Comparison of ENCODE assay signal across 24 cellular contexts in genomic region chr9:112582863-112583262, GRCh38.
"Had no signal": no experiment of that assay in that cellular context is flagged by ENCODE, and none has a peak within 500 bp of the region (broad histone marks: within the 10 kb centered on the region; RNA-seq: fewer than 3 reads in every experiment).

No MANE protein-coding gene starts in this region.

- H3K27ac ChIP-seq: adrenal gland, SK-N-MC had no signal

- H3K9me3 ChIP-seq: adrenal gland had no signal

- DNase-seq: activated CD4-positive, alpha-beta T cell treated with anti-CD3 and anti-CD28 coated beads for 4 hours; activated CD8-positive, alpha-beta memory T cell treated with anti-CD3 and anti-CD28 coated beads, Interleukin-2, amount 50 U/mL, for 4 hours; activated CD8-positive, alpha-beta T cell treated with anti-CD3 and anti-CD28 coated beads for 36 hours; activated naive CD4-positive, alpha-beta T cell treated with anti-CD3 and anti-CD28 coated beads, Interleukin-2, amount 50 U/mL, for 16 hours; activated naive CD8-positive, alpha-beta T cell treated with anti-CD3 and anti-CD28 coated beads, Interleukin-2, amount 10 ng/mL, durations not matched to agents 7 days and 5 days; adrenal gland; anterior cingulate cortex; cerebellar nuclear complex; NCI-H1092; NCI-H1417; NCI-H1930; NCI-H2171 treated with DMSO at 0.1 percent for 48 hours; NCI-H345; NCI-H510A; NCI-H526 treated with DMSO at 0.1 percent for 48 hours; OCI-M1; RPMI8226; T-cell; T-helper 2 cell; T1000 had no signal

- H3K27me3 Mint-ChIP-seq: activated CD8-positive, alpha-beta T cell treated with anti-CD3 and anti-CD28 coated beads for 36 hours; activated naive CD8-positive, alpha-beta T cell treated with anti-CD3 and anti-CD28 coated beads, Interleukin-2, amount 10 ng/mL, durations not matched to agents 7 days and 5 days; T-cell had no signal

- H3K27ac Mint-ChIP-seq: activated CD8-positive, alpha-beta T cell treated with anti-CD3 and anti-CD28 coated beads for 36 hours; activated naive CD8-positive, alpha-beta T cell treated with anti-CD3 and anti-CD28 coated beads, Interleukin-2, amount 10 ng/mL, durations not matched to agents 7 days and 5 days; T-cell had no signal

- H3K36me3 ChIP-seq: adrenal gland had no signal

- ATAC-seq: activated CD4-positive, CD25-positive, alpha-beta regulatory T cell treated with anti-CD3 and anti-CD28 coated beads, Interleukin-2, amount 50 U/mL, for 24 hours; activated CD8-positive, alpha-beta T cell treated with anti-CD3 and anti-CD28 coated beads for 36 hours; Panc1; Right ventricle myocardium inferior; T-cell had no signal

- H3K4me3 ChIP-seq: adrenal gland, SK-N-MC had no signal

- H3K9me3 Mint-ChIP-seq: activated CD8-positive, alpha-beta T cell treated with anti-CD3 and anti-CD28 coated beads for 36 hours; activated naive CD8-positive, alpha-beta T cell treated with anti-CD3 and anti-CD28 coated beads, Interleukin-2, amount 10 ng/mL, durations not matched to agents 7 days and 5 days; T-cell had no signal

- H3K27me3 ChIP-seq: adrenal gland had no signal

- H3K4me1 Mint-ChIP-seq: activated naive CD8-positive, alpha-beta T cell treated with anti-CD3 and anti-CD28 coated beads, Interleukin-2, amount 10 ng/mL, durations not matched to agents 7 days and 5 days; T-cell had no signal

- H3K4me1 ChIP-seq: adrenal gland had no signal

- H3K36me3 Mint-ChIP-seq: activated naive CD8-positive, alpha-beta T cell treated with anti-CD3 and anti-CD28 coated beads, Interleukin-2, amount 10 ng/mL, durations not matched to agents 7 days and 5 days had no signal

- H3K4me3 Mint-ChIP-seq: activated CD8-positive, alpha-beta T cell treated with anti-CD3 and anti-CD28 coated beads for 36 hours; activated naive CD8-positive, alpha-beta T cell treated with anti-CD3 and anti-CD28 coated beads, Interleukin-2, amount 10 ng/mL, durations not matched to agents 7 days and 5 days; T-cell had no signal
